Comparison of ENCODE assay signal across 32 cellular contexts in genomic region chr14:64347748-64348147, GRCh38. TPM values are rescaled to one million over a fixed set of nuclear protein-coding genes. Genes with fewer than 3 reads are reported as not detected.
"Had no signal": no experiment of that assay in that cellular context is flagged by ENCODE, and none has a peak within 500 bp of the region (broad histone marks: within the 10 kb centered on the region; RNA-seq: fewer than 3 reads in every experiment).

No MANE protein-coding gene starts in this region.

- ATAC-seq: natural killer cell; psoas muscle; right cardiac atrium; sciatic nerve; stimulated activated memory B cell treated with anti-CD40 and anti-IgM and Interleukin-4, amounts not matched to agents 10 μg/mL and 1 μg/mL and 100 μg/mL, for 72 hours; stimulated activated naive CD8-positive, alpha-beta T cell treated with anti-CD3 and anti-CD28 coated beads, Interleukin-15, amount 100 ng/mL, for 72 hours; stimulated activated naive CD8-positive, alpha-beta T cell treated with anti-CD3 and anti-CD28 coated beads, Interleukin-15, Interleukin-2, amounts not matched to agents 100 U/mL and 50 U/mL, for 24 hours; upper lobe of right lung had no signal

- H3K9ac ChIP-seq: neural progenitor cell, parathyroid adenoma had no signal

- H3K27me3 Mint-ChIP-seq: progenitor cell of endocrine pancreas; stimulated activated memory B cell treated with anti-CD40 and anti-IgM and Interleukin-4, amounts not matched to agents 10 μg/mL and 1 μg/mL and 100 μg/mL, for 72 hours; stimulated activated naive CD8-positive, alpha-beta T cell treated with anti-CD3 and anti-CD28 coated beads, Interleukin-15, amount 100 ng/mL, for 72 hours; type B pancreatic cell had no signal

- H3K27ac Mint-ChIP-seq: natural killer cell; nephron; neural progenitor cell; progenitor cell of endocrine pancreas; stimulated activated memory B cell treated with anti-CD40 and anti-IgM and Interleukin-4, amounts not matched to agents 10 μg/mL and 1 μg/mL and 100 μg/mL, for 72 hours; stimulated activated naive CD8-positive, alpha-beta T cell treated with anti-CD3 and anti-CD28 coated beads, Interleukin-15, amount 100 ng/mL, for 72 hours; type B pancreatic cell had no signal

- H3K79me2 ChIP-seq: parathyroid adenoma had no signal

- H3K27ac ChIP-seq: neural progenitor cell, ovary, parathyroid adenoma, psoas muscle, skin epidermis, spleen, suprapubic skin, testis, tibial artery, transverse colon, upper lobe of right lung, uterus had no signal

- DNase-seq: natural killer cell; occipital lobe; ovary; posterior cingulate gyrus; psoas muscle; right cardiac atrium; spleen; stimulated activated CD4-positive, alpha-beta T cell treated with anti-CD3 and anti-CD28 coated beads, Interleukin-12 subunit alpha, Interleukin-12 subunit beta, amount 100 ng/mL, for 4 hours; stimulated activated CD4-positive, alpha-beta T cell treated with anti-CD3 and anti-CD28 coated beads, Interleukin-1b, Interleukin-23, amount 100 ng/mL, for 48 hours; stimulated activated CD4-positive, alpha-beta T cell treated with anti-CD3 and anti-CD28 coated beads, Interleukin-4, amount 100 ng/mL, for 1 hour; stimulated activated CD4-positive, alpha-beta T cell treated with anti-CD3 and anti-CD28 coated beads, Interleukin-4, amount 100 ng/mL, for 4 hours; stimulated activated CD8-positive, alpha-beta memory T cell treated with anti-CD3 and anti-CD28 coated beads, Interleukin-4, amount 100 ng/mL, for 48 hours; stimulated activated naive CD4-positive, alpha-beta T cell; stimulated activated naive CD8-positive, alpha-beta T cell treated with anti-CD3 and anti-CD28 coated beads, Interleukin-15, amount 100 ng/mL, for 72 hours; stimulated activated naive CD8-positive, alpha-beta T cell treated with anti-CD3 and anti-CD28 coated beads, Interleukin-15, Interleukin-2, amounts not matched to agents 100 U/mL and 50 U/mL, for 24 hours; substantia nigra; testis; tibial artery; transverse colon; upper lobe of right lung; uterus had no signal

- H3K4me1 ChIP-seq: neural progenitor cell, parathyroid adenoma, psoas muscle, spleen, suprapubic skin, testis, tibial artery, transverse colon, upper lobe of right lung, uterus had no signal

- H3K4me2 ChIP-seq: neural progenitor cell, smooth muscle cell had no signal

- H3K4me1 Mint-ChIP-seq: natural killer cell, nephron, neural progenitor cell had no signal

- H2AFZ ChIP-seq: neural progenitor cell, parathyroid adenoma had no signal

- H3K36me3 Mint-ChIP-seq: natural killer cell, neural progenitor cell, type B pancreatic cell had no signal

- H3K9me3 ChIP-seq: ovary, psoas muscle, spleen, suprapubic skin, testis, tibial artery, transverse colon, upper lobe of right lung, uterus had no signal

- H3K4me3 ChIP-seq: neural progenitor cell, ovary, psoas muscle, skin epidermis, smooth muscle cell, spleen, suprapubic skin, testis, tibial artery, transverse colon, upper lobe of right lung, uterus had no signal

- H3K36me3 ChIP-seq: neural progenitor cell, ovary, spleen, suprapubic skin, tibial artery, transverse colon, upper lobe of right lung, uterus had no signal

- H3K27me3 ChIP-seq: neural progenitor cell, ovary, spleen, suprapubic skin, testis, tibial artery, transverse colon, upper lobe of right lung, uterus had no signal

- H3K4me3 Mint-ChIP-seq: natural killer cell; nephron; neural progenitor cell; stimulated activated memory B cell treated with anti-CD40 and anti-IgM and Interleukin-4, amounts not matched to agents 10 μg/mL and 1 μg/mL and 100 μg/mL, for 72 hours; stimulated activated naive CD8-positive, alpha-beta T cell treated with anti-CD3 and anti-CD28 coated beads, Interleukin-15, amount 100 ng/mL, for 72 hours; type B pancreatic cell had no signal

- H3K9me3 Mint-ChIP-seq: natural killer cell; nephron; neural progenitor cell; stimulated activated memory B cell treated with anti-CD40 and anti-IgM and Interleukin-4, amounts not matched to agents 10 μg/mL and 1 μg/mL and 100 μg/mL, for 72 hours; stimulated activated naive CD8-positive, alpha-beta T cell treated with anti-CD3 and anti-CD28 coated beads, Interleukin-15, amount 100 ng/mL, for 72 hours; type B pancreatic cell had no signal

RNA-seq across cellular contexts. Expression of gene ESR2, which starts 53.6 kb away (rescaled TPM):
- total RNA-seq: osteoblast, smooth muscle cell had no signal
- polyA plus RNA-seq: smooth muscle cell had no signal
